ENCODE assay signal across 8 cellular contexts in the genomic region with DNA sequence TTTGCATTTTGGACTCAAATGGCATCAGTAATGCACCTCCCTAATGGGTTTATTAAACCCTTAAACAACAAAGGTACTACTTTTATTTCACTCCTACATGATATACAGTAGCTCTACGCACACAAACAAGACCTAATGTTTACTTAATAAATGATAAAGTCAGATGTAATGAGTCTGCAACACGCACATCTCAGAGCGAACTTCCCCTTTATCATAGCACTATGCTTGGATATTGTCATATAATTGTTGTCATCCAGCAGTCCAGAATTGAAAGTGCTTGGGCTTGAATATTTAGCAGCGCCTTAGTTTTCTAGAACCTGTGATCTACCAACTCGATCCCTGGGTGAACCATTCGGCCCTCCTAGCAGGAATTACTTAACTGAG. TPM values are rescaled to one million over a fixed set of nuclear protein-coding genes. Genes with fewer than 3 reads are reported as not detected.
A peak's percentile ranks its signal among the peaks of the same experiment; 100 is the strongest.
DNase-seq lines count a peak whose midpoint lies in the region; ATAC-seq and TF ChIP-seq lines count a peak whose summit lies in the region.

No MANE protein-coding gene starts in this region.

- peak overlapping the region; percentile 84 to 87 for H3K4me3 ChIP-seq in SK-N-SH (ENCODE audit: low read depth in 2 of 2, low read length in 1 of 2)
- peak overlapping the region; percentile 64 for H3K4me3 ChIP-seq in right cardiac atrium (ENCODE audit: low read length)

- H3K9ac ChIP-seq in SK-N-SH, result peak overlapping the region; percentile 92

- H3F3A ChIP-seq in SK-N-SH (replicated peaks; ENCODE audit: insufficient read depth), result peaks cover 14% of the 10 kb centered on the region

- H3K9me3 ChIP-seq in SK-N-SH, result no peaks in the 10 kb centered on the region
- no peaks in the 10 kb centered on the region for H3K9me3 ChIP-seq in right cardiac atrium (ENCODE audit: control insufficient read depth, low read length)

- H3K4me1 ChIP-seq in SK-N-SH (ENCODE audit: control insufficient read depth in 1 of 2, insufficient read depth in 2 of 2, low read depth in 1 of 2, low read length in 1 of 2) (peaks cover 0 to 10% of the 10 kb centered on the region in 2 experiments; a peak in 2 of 4 replicates), right cardiac atrium (ENCODE audit: control insufficient read depth, insufficient read depth, low read length) (peaks cover 3% of the 10 kb centered on the region)

- H3K27me3 Mint-ChIP-seq in activated B cell treated with CpG ODN at 0.5 μM for 24 hours, result no peaks in the 10 kb centered on the region
- H3K27me3 Mint-ChIP-seq in stimulated activated memory B cell treated with anti-CD40 and anti-IgM and Interleukin-4, amounts not matched to agents 10 μg/mL and 1 μg/mL and 100 μg/mL, for 72 hours, result no peaks in the 10 kb centered on the region

- H3K27ac Mint-ChIP-seq in activated B cell treated with CpG ODN at 0.5 μM for 24 hours, result peak overlapping the region; percentile 88
- peak overlapping the region; percentile 97 for H3K27ac Mint-ChIP-seq in stimulated activated memory B cell treated with anti-CD40 and anti-IgM and Interleukin-4, amounts not matched to agents 10 μg/mL and 1 μg/mL and 100 μg/mL, for 72 hours

- peak overlapping the region; percentile 84 for H3K4me2 ChIP-seq in SK-N-SH

- no peak for ATAC-seq in SK-N-SH treated with all-trans-retinoic acid at 6 μM for 48 hours
- peak; percentile 5 for ATAC-seq in HG03439 (IDR thresholded peaks at IDR 0.05; ENCODE audit: unreplicated experiment)
- ATAC-seq in activated B cell treated with CpG ODN at 0.5 μM for 24 hours (ENCODE audit: low read depth), result peak; percentile 19
- peak in 1 of 2 donors; percentile 20 for ATAC-seq in right cardiac atrium
- ATAC-seq in stimulated activated memory B cell treated with anti-CD40 and anti-IgM and Interleukin-4, amounts not matched to agents 10 μg/mL and 1 μg/mL and 100 μg/mL, for 72 hours, result peak; percentile 46

- TF ChIP-seq EP300 in SK-N-SH (IDR thresholded peaks at IDR 0.05; ENCODE audit: borderline replicate concordance in 1 of 2, low read depth in 1 of 2, low read length in 1 of 2), result no peak

- CTCF ChIA-PET in SK-N-SH (lab: Yijun Ruan, JAX) (interaction anchor here (0.8 to 1.1 kb wide), 2 partner anchors 8 to 15 kb away, joined by 3 read pairs; no protein-coding TSS in a partner anchor), activated B cell treated with CpG ODN at 0.5 μM for 24 hours (lab: Charles Lee) (interaction anchor here (0.8 kb wide), 1 partner anchor 54 kb away, joined by 3 read pairs; no protein-coding TSS in a partner anchor)

- peak overlapping the region; percentile 78 to 92 for H3K27ac ChIP-seq in SK-N-SH (ENCODE audit: low read depth in 2 of 2, low read length in 1 of 2)
- H3K27ac ChIP-seq in right cardiac atrium (ENCODE audit: low read length), result peak overlapping the region; percentile 55

- no peaks in the 10 kb centered on the region for H3K9me2 ChIP-seq in SK-N-SH

- H3K4me3 Mint-ChIP-seq in activated B cell treated with CpG ODN at 0.5 μM for 24 hours, result peak overlapping the region; percentile 92
- H3K4me3 Mint-ChIP-seq in stimulated activated memory B cell treated with anti-CD40 and anti-IgM and Interleukin-4, amounts not matched to agents 10 μg/mL and 1 μg/mL and 100 μg/mL, for 72 hours, result peak overlapping the region; percentile 81

- no peaks in the 10 kb centered on the region for H3K9me3 Mint-ChIP-seq in activated B cell treated with CpG ODN at 0.5 μM for 24 hours
- H3K9me3 Mint-ChIP-seq in stimulated activated memory B cell treated with anti-CD40 and anti-IgM and Interleukin-4, amounts not matched to agents 10 μg/mL and 1 μg/mL and 100 μg/mL, for 72 hours, result no peaks in the 10 kb centered on the region

- POLR2A ChIA-PET in SK-N-SH (lab: Yijun Ruan, JAX), result interaction anchor here (1.2 kb wide), 1 partner anchor 24 kb away, joined by 3 read pairs; no protein-coding TSS in a partner anchor
- POLR2A ChIA-PET in activated B cell treated with CpG ODN at 0.5 μM for 24 hours (lab: Charles Lee), result interaction anchor here (0.6 to 0.9 kb wide), 3 partner anchors 284 to 411 kb away, joined by 3 to 8 read pairs (median 3); a partner anchor contains a TSS

- H3K36me3 ChIP-seq in SK-N-SH (replicated peaks in 1 of 2; ENCODE audit: control insufficient read depth in 1 of 2, insufficient read depth in 2 of 2, low read length in 1 of 2), result peaks cover 0 to 2% of the 10 kb centered on the region in 2 experiments

- H3K36me3 Mint-ChIP-seq in activated B cell treated with CpG ODN at 0.5 μM for 24 hours (ENCODE audit: low read depth), result peaks cover 24% of the 10 kb centered on the region
- peaks cover 9% of the 10 kb centered on the region for H3K36me3 Mint-ChIP-seq in stimulated activated memory B cell treated with anti-CD40 and anti-IgM and Interleukin-4, amounts not matched to agents 10 μg/mL and 1 μg/mL and 100 μg/mL, for 72 hours

- peaks cover 52% of the 10 kb centered on the region for H3K79me2 ChIP-seq in SK-N-SH (ENCODE audit: insufficient read depth)

- peaks cover 13% of the 10 kb centered on the region for H4K20me1 ChIP-seq in SK-N-SH (ENCODE audit: insufficient read depth)

- peaks cover 24% of the 10 kb centered on the region for H3K4me1 Mint-ChIP-seq in activated B cell treated with CpG ODN at 0.5 μM for 24 hours
- peaks cover 34% of the 10 kb centered on the region for H3K4me1 Mint-ChIP-seq in stimulated activated memory B cell treated with anti-CD40 and anti-IgM and Interleukin-4, amounts not matched to agents 10 μg/mL and 1 μg/mL and 100 μg/mL, for 72 hours

- intact Hi-C loops in activated B cell treated with CpG ODN at 0.5 μM for 24 hours (cut with micrococcal nuclease) (loop anchor here (1.0 to 5.0 kb wide), 7 partner anchors 45 to 933 kb away; a partner anchor contains a TSS), right cardiac atrium (cut with DNase I) (no loop called here)

- 16% methylated on average over 6 of the region's 6 CpGs for WGBS in SK-N-SH (ENCODE audit: low lambda C conversion rate)
- WGBS in right cardiac atrium, result 9% methylated on average over 6 of the region's 6 CpGs

- peak overlapping the region; percentile 93 for H2AFZ ChIP-seq in SK-N-SH (ENCODE audit: low read depth)

- TF ChIP-seq CTCF in SK-N-SH (IDR thresholded peaks at IDR 0.05) (no peak), activated B cell treated with CpG ODN at 0.5 μM for 24 hours (IDR thresholded peaks at IDR 0.05) (no peak), GM10266 (IDR thresholded peaks at IDR 0.05; ENCODE audit: control insufficient read depth, insufficient read depth, low read depth, missing control alignments) (no peak)

- TF ChIP-seq RAD21 in SK-N-SH (IDR thresholded peaks at IDR 0.05; ENCODE audit: low read length), result no peak

- H3K27me3 ChIP-seq in SK-N-SH (ENCODE audit: insufficient read depth) (no peaks in the 10 kb centered on the region), right cardiac atrium (ENCODE audit: control insufficient read depth, insufficient read depth) (no peaks in the 10 kb centered on the region)

- DNase-seq in SK-N-SH (peak; percentile 50), activated B cell treated with CpG ODN at 0.5 μM for 24 hours (no peak), right cardiac atrium (no peak), GM10266 (ENCODE audit: extremely low spot score) (no peak)
- DNase-seq in stimulated activated CD4-positive, alpha-beta T cell treated with anti-CD3 and anti-CD28 coated beads, Interleukin-4, amount 100 ng/mL, for 24 hours, result no peak

TF ChIP-seq in SK-N-SH, 30 proteins besides CTCF, POLR2A, EP300 and RAD21 (continues in another document):
- no peak for TF ChIP-seq POLR2AphosphoS5 (IDR thresholded peaks at IDR 0.05; ENCODE audit: low read depth, low read length)
- no peak for TF ChIP-seq TCF12 (IDR thresholded peaks at IDR 0.05)
- TF ChIP-seq, protein P1, sequence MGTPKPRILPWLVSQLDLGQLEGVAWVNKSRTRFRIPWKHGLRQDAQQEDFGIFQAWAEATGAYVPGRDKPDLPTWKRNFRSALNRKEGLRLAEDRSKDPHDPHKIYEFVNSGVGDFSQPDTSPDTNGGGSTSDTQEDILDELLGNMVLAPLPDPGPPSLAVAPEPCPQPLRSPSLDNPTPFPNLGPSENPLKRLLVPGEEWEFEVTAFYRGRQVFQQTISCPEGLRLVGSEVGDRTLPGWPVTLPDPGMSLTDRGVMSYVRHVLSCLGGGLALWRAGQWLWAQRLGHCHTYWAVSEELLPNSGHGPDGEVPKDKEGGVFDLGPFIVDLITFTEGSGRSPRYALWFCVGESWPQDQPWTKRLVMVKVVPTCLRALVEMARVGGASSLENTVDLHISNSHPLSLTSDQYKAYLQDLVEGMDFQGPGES (IDR thresholded peaks at IDR 0.05; ENCODE audit: low read depth, low read length), result no peak
- TF ChIP-seq GATA2 (CRISPR knock-in tag; IDR thresholded peaks at IDR 0.05), result no peak
- no peak for TF ChIP-seq YY1 (IDR thresholded peaks at IDR 0.05; ENCODE audit: low read depth)
- TF ChIP-seq TEAD4 (IDR thresholded peaks at IDR 0.05; ENCODE audit: borderline replicate concordance, insufficient read depth), result no peak
- no peak for TF ChIP-seq TAF1 (IDR thresholded peaks at IDR 0.05; ENCODE audit: borderline replicate concordance, low read depth, low read length)
- no peak for TF ChIP-seq MXI1 (IDR thresholded peaks at IDR 0.05; ENCODE audit: low read depth, low read length)

TF ChIP-seq in SK-N-SH treated with all-trans-retinoic acid at 6 μM for 48 hours, 23 proteins besides CTCF, POLR2A, EP300 and RAD21:
- TF ChIP-seq SNAI2 (CRISPR knock-in tag; IDR thresholded peaks at IDR 0.05) (no peak), ZFP30 (CRISPR knock-in tag; IDR thresholded peaks at IDR 0.05) (no peak), ZFP3 (CRISPR knock-in tag; IDR thresholded peaks at IDR 0.05) (no peak)

RNA-seq across cellular contexts. Expression of a gene that starts 0.8 kb away (rescaled TPM):
- polyA plus RNA-seq in SK-N-SH (2012; rRNA removed) (33.9 and 48.0 TPM in 2 replicates), right cardiac atrium (11.2 TPM)
- polyA plus RNA-seq in SK-N-SH (2012; cell fraction: cytosol; rRNA removed), result 32.8 and 36.4 TPM in 2 replicates
- 40.7 and 76.7 TPM in 2 replicates for polyA plus RNA-seq in SK-N-SH (2012; cell fraction: nucleus; rRNA removed)
- total RNA-seq in activated B cell treated with CpG ODN at 0.5 μM for 24 hours (50.0 and 56.7 TPM in 2 replicates), right cardiac atrium (10 to 100 TPM; 20.6 to 30.2 (median 26.6) TPM)
